ENCODE assay signal across 10 cellular contexts in the genomic region with DNA sequence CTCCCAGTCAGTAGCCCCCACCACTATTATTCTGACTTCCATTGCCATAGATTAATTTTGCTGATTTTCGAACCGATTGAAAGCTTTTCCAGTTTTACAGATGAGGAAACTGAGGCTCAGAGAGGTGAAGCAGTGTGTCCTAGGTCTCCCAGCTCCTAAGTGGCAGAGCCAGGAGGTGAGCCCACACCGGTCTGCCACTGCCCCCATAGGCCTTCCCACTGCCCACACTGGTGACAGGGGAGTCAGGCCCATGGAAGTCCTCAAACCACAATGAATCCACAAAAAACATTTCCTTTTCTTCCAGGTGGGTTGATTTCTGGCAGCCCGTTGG. TPM values are rescaled to one million over a fixed set of nuclear protein-coding genes. Genes with fewer than 3 reads are reported as not detected.
DNase-seq lines count a peak whose midpoint lies in the region; ATAC-seq, FAIRE-seq and TF ChIP-seq lines count a peak whose summit lies in the region.
"Had no signal": no experiment of that assay in that cellular context is flagged by ENCODE, and none has a peak within 500 bp of the region (broad histone marks: within the 10 kb centered on the region; RNA-seq: fewer than 3 reads in every experiment).

No MANE protein-coding gene starts in this region.

- intact Hi-C loops in colonic mucosa (cut with DNase I): loop anchor here (5.0 kb wide), 1 partner anchor 132 kb away; a partner anchor contains a TSS

- TF ChIP-seq CTCF in colonic mucosa (IDR thresholded peaks at IDR 0.05): no peak

- no peak overlapping the region for H3K4me3 ChIP-seq in NT2/D1 (ENCODE audit: insufficient read length, low read depth)
- H3K4me3 ChIP-seq in colonic mucosa: no peak overlapping the region
- no peak overlapping the region for H3K4me3 ChIP-seq in mesodermal cell (ENCODE audit: extremely low read depth, insufficient read depth, low read length, poor library complexity, severe bottlenecking)

- H3K27ac ChIP-seq in colonic mucosa (peak overlapping the region; percentile 95), mesodermal cell (ENCODE audit: low read depth, low read length, severe bottlenecking) (peak overlapping the region; percentile 53), temporal lobe (ENCODE audit: low read depth, low read length) (peak overlapping the region; percentile 41)

- no peak for ATAC-seq in activated naive CD4-positive, alpha-beta T cell treated with anti-CD3 and anti-CD28 coated beads, Interleukin-2, amount 50 U/mL, for 72 hours
- ATAC-seq in GM19324 (IDR thresholded peaks at IDR 0.05; ENCODE audit: low FRiP score, unreplicated experiment): no peak
- ATAC-seq: T-cell had no signal

- peak overlapping the region; percentile 32 for H3K9ac ChIP-seq in NT2/D1 (ENCODE audit: insufficient read length, low read depth)
- peak overlapping the region in 1 of 2 donors; percentile 91 for H3K9ac ChIP-seq in colonic mucosa (ENCODE audit: low read depth in 2 of 2, low read length in 2 of 2)

- no peaks in the 10 kb centered on the region for H3K9me3 Mint-ChIP-seq in activated naive CD4-positive, alpha-beta T cell treated with anti-CD3 and anti-CD28 coated beads, Interleukin-2, amount 50 U/mL, for 72 hours
- H3K9me3 Mint-ChIP-seq: T-cell had no signal

- no peaks in the 10 kb centered on the region for H3K27me3 ChIP-seq in NT2/D1 (ENCODE audit: insufficient read depth, insufficient read length)
- no peaks in the 10 kb centered on the region for H3K27me3 ChIP-seq in colonic mucosa

- 96 to 100% methylated on average over 2 to 4 of the region's 4 CpGs for WGBS in mesodermal cell (ENCODE audit: insufficient coverage in 2 of 2), 2 experiments

- DNase-seq in NT2/D1 (ENCODE audit: low read depth, low spot score) (no peak), colonic mucosa (no peak), RCC 7860 (ENCODE audit: low spot score) (no peak), epidermal melanocyte (ENCODE audit: insufficient read length, low spot score) (no peak)
- no peak for DNase-seq in activated naive CD4-positive, alpha-beta T cell treated with anti-CD3 and anti-CD28 coated beads, Interleukin-2, amount 50 U/mL, for 72 hours (ENCODE audit: low spot score in 2 of 2)
- DNase-seq: activated CD8-positive, alpha-beta memory T cell treated with anti-CD3 and anti-CD28 coated beads for 24 hours; T-cell had no signal

- H3K9me3 ChIP-seq in NT2/D1 (ENCODE audit: insufficient read depth, low read length) (no peaks in the 10 kb centered on the region), colonic mucosa (no peaks in the 10 kb centered on the region), mesodermal cell (ENCODE audit: control insufficient read depth, low read length) (no peaks in the 10 kb centered on the region)

- H3K36me3 ChIP-seq in NT2/D1 (ENCODE audit: insufficient read depth, insufficient read length, low read length) (peaks cover 20% of the 10 kb centered on the region), colonic mucosa (peaks cover under 1% of the 10 kb centered on the region), mesodermal cell (ENCODE audit: control insufficient read depth, insufficient read depth, low read length) (peaks cover 37% of the 10 kb centered on the region)

- FAIRE-seq in RCC 7860 (lab: Jason Lieb, UNC): no peak

- H3K36me3 Mint-ChIP-seq in activated naive CD4-positive, alpha-beta T cell treated with anti-CD3 and anti-CD28 coated beads, Interleukin-2, amount 50 U/mL, for 72 hours: no peaks in the 10 kb centered on the region

- peak overlapping the region in 1 of 2 donors; percentile 37 for H3K27ac Mint-ChIP-seq in activated naive CD4-positive, alpha-beta T cell treated with anti-CD3 and anti-CD28 coated beads, Interleukin-2, amount 50 U/mL, for 72 hours
- H3K27ac Mint-ChIP-seq: T-cell had no signal

- H3K4me1 ChIP-seq in NT2/D1 (ENCODE audit: insufficient read depth, insufficient read length) (peaks cover 24% of the 10 kb centered on the region), colonic mucosa (peaks cover 19% of the 10 kb centered on the region), mesodermal cell (ENCODE audit: control insufficient read depth, insufficient read depth, low read length, poor library complexity, severe bottlenecking) (peaks cover 62% of the 10 kb centered on the region)

RNA-seq across cellular contexts. Expression of a gene that starts 54.9 kb away (rescaled TPM):
- total RNA-seq in colonic mucosa (10 to 100 TPM; 26.6 to 50.6 TPM), temporal lobe (19.7 TPM)
- polyA plus RNA-seq in mesodermal cell (2013, experiment 1 of 2): 88.8 TPM
- 99.2 TPM for polyA plus RNA-seq in mesodermal cell (2013, experiment 2 of 2)
- total RNA-seq in activated naive CD4-positive, alpha-beta T cell treated with anti-CD3 and anti-CD28 coated beads, Interleukin-2, amount 50 U/mL, for 72 hours: 10 to 100 TPM; 53.5 to 61.6 TPM

Comparison
In these comparisons a context has a peak if more than half of its experiments do, and no peak if none do; other contexts are left out.
1. H3K27ac ChIP-seq: peak in every context shown above with its lines; median percentile 95 in colonic mucosa; 53 in mesodermal cell; 41 in temporal lobe.